Comparison of ENCODE assay signal across 9 cellular contexts in genomic region chr15:64911317-64912186, GRCh38. TPM values are rescaled to one million over a fixed set of nuclear protein-coding genes. Genes with fewer than 3 reads are reported as not detected.
DNase-seq lines count a peak whose midpoint lies in the region; ATAC-seq, FAIRE-seq and TF ChIP-seq lines count a peak whose summit lies in the region.
"Had no signal": no experiment of that assay in that cellular context is flagged by ENCODE, and none has a peak within 500 bp of the region (broad histone marks: within the 10 kb centered on the region; RNA-seq: fewer than 3 reads in every experiment).

TSS of gene ANKDD1A (plus strand) at chr15:64911902. CDS start at chr15:64911931, 29 bp downstream.

- H3K36me3 ChIP-seq in GM06990 (ENCODE audit: control insufficient read depth, insufficient read depth, low read length) (no peaks in the 10 kb centered on the region; the same call in 1 of the 2 replicates), neuron (ENCODE audit: insufficient read depth, low read length) (no peaks in the 10 kb centered on the region), uterus (no peaks in the 10 kb centered on the region)

- H3K9me3 ChIP-seq in neuron (ENCODE audit: low read length) (peaks cover 4% of the 10 kb centered on the region), uterus (no peaks in the 10 kb centered on the region)

- TF ChIP-seq POLR2A in uterus (IDR thresholded peaks at IDR 0.05): peak in 1 of 2 donors; percentile 66

- ATAC-seq in HG02588 (IDR thresholded peaks at IDR 0.05; ENCODE audit: unreplicated experiment): peak; percentile 58

- H3K27me3 ChIP-seq in GM06990 (replicated peaks; ENCODE audit: control insufficient read depth, insufficient read depth, low read length) (no peaks in the 10 kb centered on the region), neuron (ENCODE audit: insufficient read depth, low read length) (peaks cover 5% of the 10 kb centered on the region), uterus (no peaks in the 10 kb centered on the region)

- DNase-seq in GM06990 (ENCODE audit: extremely low read depth, insufficient read length) (peak; percentile 63), NCI-H510A (lab: John Stamatoyannopoulos, UW) (peak; percentile 67), frontal cortex (ENCODE audit: low spot score in 2 of 2) (peak; percentile 64 to 82), uterus (peak; percentile 73 to 78)
- DNase-seq in activated T-helper 9 cell treated with anti-CD3 and anti-CD28 coated beads, Interleukin-2, amount 50 U/mL, for 16 hours (ENCODE audit: low read depth): peak; percentile 12
- no peak for DNase-seq in activated CD4-positive, CD25-positive, alpha-beta regulatory T cell treated with anti-CD3 and anti-CD28 coated beads, Interleukin-2, amount 50 U/mL, for 72 hours

- peak within 1 kb of the TSS; percentile 41 for H2AFZ ChIP-seq in neuron (ENCODE audit: low read depth, low read length)

- H3K27ac ChIP-seq in uterus: peak within 1 kb of the TSS; percentile 72 to 81

- H3K4me1 ChIP-seq in neuron (ENCODE audit: insufficient read depth, low read length) (peaks cover 12% of the 10 kb centered on the region), uterus (no peaks in the 10 kb centered on the region)

- H3K4me3 ChIP-seq in GM06990 (replicated peaks; ENCODE audit: low read depth, low read length) (peak within 1 kb of the TSS; percentile 63), neuron (ENCODE audit: low read length) (peak within 1 kb of the TSS; percentile 55), uterus (peak within 1 kb of the TSS; percentile 51 to 59)

- TF ChIP-seq CTCF in GM06990 (IDR thresholded peaks at IDR 0.05; ENCODE audit: insufficient read depth, low read length, poor library complexity, severe bottlenecking): no peak
- TF ChIP-seq CTCF in uterus (IDR thresholded peaks at IDR 0.05): peak in 1 of 4 experiments; percentile 12

- FAIRE-seq in frontal cortex (lab: Jason Lieb, UNC): no peak
- FAIRE-seq: endometrium had no signal

- intact Hi-C loops in uterus (cut with DNase I; ENCODE audit: low total_unique reads): no loop called here

RNA-seq across cellular contexts. Expression of gene ANKDD1A, which starts in this region (rescaled TPM):
- 13.9 TPM for total RNA-seq in frontal cortex
- 10 to 100 TPM in 3 of 4 donors, under 1 TPM in 1; 0.59 to 36.2 (median 17.7) TPM for total RNA-seq in uterus
